32 cellular contexts compared by ENCODE assay signal in the genomic region with DNA sequence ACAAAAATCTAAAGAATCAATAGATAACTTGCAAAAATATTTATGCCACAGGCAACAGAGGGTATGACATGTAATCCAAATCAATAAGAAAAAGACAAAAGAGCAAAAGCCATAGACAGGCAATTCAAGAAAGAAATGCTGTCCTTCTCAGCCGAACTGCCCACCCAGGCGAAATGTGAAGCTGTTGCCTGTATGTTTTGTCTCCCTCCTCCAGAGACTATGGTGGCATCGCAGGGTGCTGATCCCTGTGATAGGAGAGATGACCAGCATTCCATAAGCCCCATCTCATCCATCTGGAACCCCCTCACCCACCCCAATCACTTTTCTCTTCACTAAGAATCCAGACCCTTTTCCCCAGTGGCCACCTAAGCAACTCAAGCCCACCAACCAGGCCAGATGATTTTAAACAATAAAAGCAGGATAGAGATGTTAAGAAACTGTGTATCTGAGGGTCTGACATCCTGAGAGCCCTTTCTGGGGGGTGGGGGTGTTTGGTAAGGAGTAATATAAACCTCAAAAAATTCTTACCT. TPM values are rescaled to one million over a fixed set of nuclear protein-coding genes. Genes with fewer than 3 reads are reported as not detected.
A peak's percentile ranks its signal among the peaks of the same experiment; 100 is the strongest.
DNase-seq lines count a peak whose midpoint lies in the region; ATAC-seq and TF ChIP-seq lines count a peak whose summit lies in the region.
"Had no signal": no experiment of that assay in that cellular context is flagged by ENCODE, and none has a peak within 500 bp of the region (broad histone marks: within the 10 kb centered on the region; RNA-seq: fewer than 3 reads in every experiment).

No MANE protein-coding gene starts in this region.

- H3K36me3 Mint-ChIP-seq in activated CD8-positive, alpha-beta memory T cell treated with anti-CD3 and anti-CD28 coated beads, Interleukin-2, amount 10 ng/mL, durations not matched to agents 7 days and 5 days = no peaks in the 10 kb centered on the region

- H3K36me3 ChIP-seq in esophagus muscularis mucosa = no peaks in the 10 kb centered on the region
- no peaks in the 10 kb centered on the region for H3K36me3 ChIP-seq in sigmoid colon
- H3K36me3 ChIP-seq: BLaER1, SJSA1 had no signal

- TF ChIP-seq CTCF in GM12865 (IDR thresholded peaks at IDR 0.05; ENCODE audit: insufficient read depth, low read depth, low read length, missing control alignments) (no peak), esophagus muscularis mucosa (IDR thresholded peaks at IDR 0.05) (no peak), sigmoid colon (IDR thresholded peaks at IDR 0.05) (no peak)

- ATAC-seq in activated CD8-positive, alpha-beta memory T cell treated with anti-CD3 and anti-CD28 coated beads, Interleukin-2, amount 10 ng/mL, durations not matched to agents 7 days and 5 days = no peak
- ATAC-seq in HG03025 (IDR thresholded peaks at IDR 0.05; ENCODE audit: low FRiP score, unreplicated experiment) = no peak
- ATAC-seq: GM23338, HepG2 had no signal

- no peak overlapping the region for H3K4me3 Mint-ChIP-seq in activated CD8-positive, alpha-beta memory T cell treated with anti-CD3 and anti-CD28 coated beads, Interleukin-2, amount 10 ng/mL, durations not matched to agents 7 days and 5 days
- H3K4me3 Mint-ChIP-seq: CD4-positive, alpha-beta T cell; GM23338; H9 had no signal

- CTCF ChIA-PET in activated CD8-positive, alpha-beta memory T cell treated with anti-CD3 and anti-CD28 coated beads, Interleukin-2, amount 10 ng/mL, durations not matched to agents 7 days and 5 days (lab: Charles Lee) = interaction anchor here (1.4 to 3.5 kb wide), 2 partner anchors 46 to 47 kb away, joined by 4 to 28 read pairs; no protein-coding TSS in a partner anchor

- peaks cover 0 to 24% (median 5%) of the 10 kb centered on the region in 4 donors for H3K27me3 ChIP-seq in esophagus muscularis mucosa
- H3K27me3 ChIP-seq in sigmoid colon = peaks cover under 1 to 9% (median 2%) of the 10 kb centered on the region in 3 donors

- H3K4me1 ChIP-seq in esophagus muscularis mucosa (peaks cover 0 to 6% (median 5%) of the 10 kb centered on the region in 4 donors), sigmoid colon (peaks cover 0 to 5% (median 4%) of the 10 kb centered on the region in 4 donors)

- H3K4me1 Mint-ChIP-seq in activated CD8-positive, alpha-beta memory T cell treated with anti-CD3 and anti-CD28 coated beads, Interleukin-2, amount 10 ng/mL, durations not matched to agents 7 days and 5 days = peaks cover 51% of the 10 kb centered on the region

- no peak overlapping the region for H3K4me3 ChIP-seq in GM12865 (ENCODE audit: low read depth, low read length)
- H3K4me3 ChIP-seq in esophagus muscularis mucosa = no peak overlapping the region
- H3K4me3 ChIP-seq in sigmoid colon = no peak overlapping the region
- H3K4me3 ChIP-seq: BLaER1, GM23338, SJSA1 had no signal

- H3K27me3 Mint-ChIP-seq in activated CD8-positive, alpha-beta memory T cell treated with anti-CD3 and anti-CD28 coated beads, Interleukin-2, amount 10 ng/mL, durations not matched to agents 7 days and 5 days = peaks cover 71% of the 10 kb centered on the region

- no peak overlapping the region for H3K27ac Mint-ChIP-seq in activated CD8-positive, alpha-beta memory T cell treated with anti-CD3 and anti-CD28 coated beads, Interleukin-2, amount 10 ng/mL, durations not matched to agents 7 days and 5 days
- H3K27ac Mint-ChIP-seq: CD4-positive, alpha-beta T cell; GM23338; H9 had no signal

- no peak overlapping the region for H3K27ac ChIP-seq in esophagus muscularis mucosa (replicated peaks in 1 of 4)
- no peak overlapping the region for H3K27ac ChIP-seq in sigmoid colon
- H3K27ac ChIP-seq: BLaER1, SJSA1 had no signal

- TF ChIP-seq POLR2A in esophagus muscularis mucosa (IDR thresholded peaks at IDR 0.05; ENCODE audit: low read depth) (no peak), sigmoid colon (IDR thresholded peaks at IDR 0.05) (no peak)

- WGBS in esophagus muscularis mucosa = 79% methylated on average over 3 of the region's 3 CpGs
- 87 to 91% methylated on average over 3 of the region's 3 CpGs for WGBS in sigmoid colon, 2 donors

- peak; percentile 32 for DNase-seq in activated CD8-positive, alpha-beta memory T cell treated with anti-CD3 and anti-CD28 coated beads for 24 hours
- DNase-seq in activated CD8-positive, alpha-beta memory T cell treated with anti-CD3 and anti-CD28 coated beads, Interleukin-2, amount 10 ng/mL, durations not matched to agents 7 days and 5 days = no peak
- DNase-seq in GM12865 (ENCODE audit: low read depth) (peak; percentile 0), esophagus muscularis mucosa (ENCODE audit: extremely low spot score) (peak; percentile 78), sigmoid colon (peak; percentile 44), NK-92 (lab: John Stamatoyannopoulos, UW; ENCODE audit: unreplicated experiment) (no peak), T-helper 1 cell (no peak)
- DNase-seq: CD4-positive, alpha-beta T cell; COR-L47; DMS53; H9; Kasumi-1; NCI-H1092 treated with DMSO at 0.1 percent for 48 hours; NCI-H1436; NCI-H187; NCI-H2081 treated with DMSO at 0.1 percent for 48 hours; NCI-H2171 treated with DMSO at 0.1 percent for 48 hours; NCI-H345; NCI-H510A treated with DMSO at 0.1 percent for 48 hours; NCI-H774; NK-92 treated with Interleukin-12 subunit alpha and Interleukin-12 subunit beta, amount 100 ng/mL, for 24 hours; Right ventricle myocardium superior had no signal

- intact Hi-C loops in esophagus muscularis mucosa (cut with DNase I) = no loop called here
- intact Hi-C loops in sigmoid colon (cut with DNase I) = no loop called here

- no peaks in the 10 kb centered on the region for H3K9me3 ChIP-seq in esophagus muscularis mucosa
- H3K9me3 ChIP-seq in sigmoid colon = no peaks in the 10 kb centered on the region
- H3K9me3 ChIP-seq: BLaER1, SJSA1 had no signal

- no peaks in the 10 kb centered on the region for H3K9me3 Mint-ChIP-seq in activated CD8-positive, alpha-beta memory T cell treated with anti-CD3 and anti-CD28 coated beads, Interleukin-2, amount 10 ng/mL, durations not matched to agents 7 days and 5 days (ENCODE audit: low read depth)
- H3K9me3 Mint-ChIP-seq: CD4-positive, alpha-beta T cell; GM23338; H9 had no signal

- TF ChIP-seq EP300 in esophagus muscularis mucosa (IDR thresholded peaks at IDR 0.05) (no peak), sigmoid colon (IDR thresholded peaks at IDR 0.05) (no peak)

RNA-seq across cellular contexts. Expression of a gene that starts 5.3 kb away (rescaled TPM):
- total RNA-seq in activated CD8-positive, alpha-beta memory T cell treated with anti-CD3 and anti-CD28 coated beads, Interleukin-2, amount 10 ng/mL, durations not matched to agents 7 days and 5 days = 10 to 100 TPM in 1 of 2 experiments, 1 to 10 TPM in 1; 7.0 to 10.9 TPM
- total RNA-seq in esophagus muscularis mucosa (1 to 10 TPM; 1.6 to 2.6 (median 1.9) TPM), sigmoid colon (1 to 10 TPM in 2 of 4 donors, under 1 TPM in 2; 0.16 to 2.2 (median 1.2) TPM)
- polyA plus RNA-seq in sigmoid colon = 1 to 10 TPM in 1 of 3 donors, not detected in 2; 5.5 TPM
- total RNA-seq: M059J had no signal

RNA-seq across cellular contexts. Expression of a gene that starts 43.7 kb away (rescaled TPM):
- 1 to 10 TPM in 1 of 2 experiments, under 1 TPM in 1; 0.47 to 1.5 TPM for total RNA-seq in activated CD8-positive, alpha-beta memory T cell treated with anti-CD3 and anti-CD28 coated beads, Interleukin-2, amount 10 ng/mL, durations not matched to agents 7 days and 5 days
- total RNA-seq in esophagus muscularis mucosa = not detected
- not detected for total RNA-seq in sigmoid colon
- polyA plus RNA-seq in sigmoid colon = not detected
- total RNA-seq: A172; CD4-positive, alpha-beta T cell; Daoy; G401; GM23338; H9; HepG2; HT1080; M059J; Right ventricle myocardium superior; SJSA1 had no signal
- polyA plus RNA-seq: GM23338, HepG2 had no signal

RNA-seq across cellular contexts. Expression of a gene that starts 56.8 kb away (rescaled TPM):
- 100 to 1,000 TPM in 1 of 2 experiments, 1 to 10 TPM in 1; 4.9 to 164 TPM for total RNA-seq in activated CD8-positive, alpha-beta memory T cell treated with anti-CD3 and anti-CD28 coated beads, Interleukin-2, amount 10 ng/mL, durations not matched to agents 7 days and 5 days
- not detected for total RNA-seq in esophagus muscularis mucosa
- not detected for total RNA-seq in sigmoid colon
- 1 to 10 TPM in 1 of 3 donors, not detected in 2; 1.1 TPM for polyA plus RNA-seq in sigmoid colon
- total RNA-seq: CD4-positive, alpha-beta T cell; G401; GM23338; H9; HepG2; HT1080; Right ventricle myocardium superior had no signal
- polyA plus RNA-seq: GM23338, HepG2 had no signal

Comparison
In these comparisons a context has a peak if more than half of its experiments do, and no peak if none do; other contexts are left out.
1. DNase-seq: peak in activated CD8-positive, alpha-beta memory T cell treated with anti-CD3 and anti-CD28 coated beads for 24 hours (single experiment), GM12865 (single experiment), esophagus muscularis mucosa (single experiment) and sigmoid colon (single experiment); none in activated CD8-positive, alpha-beta memory T cell treated with anti-CD3 and anti-CD28 coated beads, Interleukin-2, amount 10 ng/mL, durations not matched to agents 7 days and 5 days (single experiment), NK-92 (single experiment) and T-helper 1 cell (0 of 5).
2. RNA of a gene that starts 56.8 kb away (total RNA-seq): 4.9 to 164 TPM in activated CD8-positive, alpha-beta memory T cell treated with anti-CD3 and anti-CD28 coated beads, Interleukin-2, amount 10 ng/mL, durations not matched to agents 7 days and 5 days; not detected in esophagus muscularis mucosa and not detected in sigmoid colon; every median in the first group is over 4 times any median in the second.